ENCODE assay signal across 21 cellular contexts in the genomic region with DNA sequence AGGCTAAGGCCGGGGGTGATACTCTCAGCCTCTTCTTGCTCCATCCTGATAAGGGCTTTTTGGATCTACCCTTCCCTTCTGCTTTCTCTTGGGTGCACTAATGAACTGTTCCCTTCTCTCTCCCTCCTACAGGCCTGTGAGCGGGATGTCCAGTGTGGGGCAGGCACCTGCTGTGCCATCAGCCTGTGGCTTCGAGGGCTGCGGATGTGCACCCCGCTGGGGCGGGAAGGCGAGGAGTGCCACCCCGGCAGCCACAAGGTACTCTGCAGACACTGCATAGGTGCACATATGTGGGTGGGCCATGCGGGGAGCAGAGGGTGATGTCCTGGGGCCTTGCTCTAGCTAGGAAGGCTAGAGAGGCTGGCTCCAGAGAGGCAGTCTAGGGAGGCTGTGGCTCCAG. TPM values are rescaled to one million over a fixed set of nuclear protein-coding genes. Genes with fewer than 3 reads are reported as not detected.
A peak's percentile ranks its signal among the peaks of the same experiment; 100 is the strongest.
DNase-seq lines count a peak whose midpoint lies in the region; ATAC-seq, FAIRE-seq and TF ChIP-seq lines count a peak whose summit lies in the region.
"Had no signal": no experiment of that assay in that cellular context is flagged by ENCODE, and none has a peak within 500 bp of the region (broad histone marks: within the 10 kb centered on the region; RNA-seq: fewer than 3 reads in every experiment).

No MANE protein-coding gene starts in this region.

- no peaks in the 10 kb centered on the region for H3K36me3 ChIP-seq in HEK293 (ENCODE audit: control insufficient read depth in 2 of 2, insufficient read depth in 1 of 2, low read length in 2 of 2)
- no peaks in the 10 kb centered on the region for H3K36me3 ChIP-seq in K562 (ENCODE audit: control insufficient read depth, insufficient read depth, low read length)
- no peaks in the 10 kb centered on the region for H3K36me3 ChIP-seq in H7 (replicated peaks; ENCODE audit: control insufficient read depth, insufficient read depth, low read length)

- intact Hi-C loops in K562 (cut with micrococcal nuclease) (loop anchor here (1.0 kb wide), 1 partner anchor 42 kb away; no protein-coding TSS in a partner anchor), posterior vena cava (cut with DNase I) (loop anchor here (10.0 kb wide), 1 partner anchor 139 kb away; no protein-coding TSS in a partner anchor)

- H3K4me2 ChIP-seq in K562 (ENCODE audit: insufficient read depth, low read length), result no peak overlapping the region

- 5% methylated on average over 9 of the region's 9 CpGs for WGBS in K562 (ENCODE audit: insufficient coverage, low coverage, missing lambda C conversion rate)

- H3K4me1 ChIP-seq in HEK293 (ENCODE audit: control insufficient read depth, insufficient read depth, low read length) (no peaks in the 10 kb centered on the region), K562 (replicated peaks in 1 of 2; ENCODE audit: control insufficient read depth in 2 of 2, insufficient read depth in 2 of 2, low read length in 2 of 2) (peaks cover 0 to 4% of the 10 kb centered on the region in 2 experiments; a peak in 2 of 5 replicates)
- H3K4me1 ChIP-seq: Caco-2 had no signal

- H3K9me3 ChIP-seq in HEK293 (ENCODE audit: control insufficient read depth, insufficient read depth, low read depth, low read length) (no peaks in the 10 kb centered on the region), K562 (replicated peaks; ENCODE audit: control insufficient read depth, insufficient read depth, low read depth, low read length) (no peaks in the 10 kb centered on the region)
- H3K9me3 ChIP-seq: Caco-2 had no signal

- H3K9ac ChIP-seq in K562 (ENCODE audit: insufficient read depth in 1 of 2, low read depth in 2 of 2, low read length in 2 of 2), result no peak overlapping the region
- H3K9ac ChIP-seq: GM23248 had no signal

- ATAC-seq in K562, result peak; percentile 26
- peak; percentile 46 for ATAC-seq in stimulated activated naive CD8-positive, alpha-beta T cell treated with anti-CD3 and anti-CD28 coated beads, Interleukin-15, amount 100 ng/mL, for 72 hours
- no peak for ATAC-seq in GM18861 (IDR thresholded peaks at IDR 0.05; ENCODE audit: unreplicated experiment)

- no peak for DNase-seq in K562 (ENCODE audit: extremely low read depth in 1 of 4, low spot score in 3 of 4)
- peak; percentile 47 for DNase-seq in posterior vena cava (ENCODE audit: low spot score)
- no peak for DNase-seq in stimulated activated naive CD8-positive, alpha-beta T cell treated with anti-CD3 and anti-CD28 coated beads, Interleukin-15, amount 100 ng/mL, for 72 hours
- DNase-seq in H7, result no peak
- DNase-seq: C1 segment of cervical spinal cord; Caco-2; CD4-positive, alpha-beta memory T cell; DMS153; DND-41; GM23248; H9; HFFc6 had no signal

- FAIRE-seq in K562 (lab: Jason Lieb, UNC), result no peak
- FAIRE-seq: G401.6, GM12892, GM19239, H1 had no signal

- H3K27me3 Mint-ChIP-seq in stimulated activated naive CD8-positive, alpha-beta T cell treated with anti-CD3 and anti-CD28 coated beads, Interleukin-15, amount 100 ng/mL, for 72 hours, result peaks cover 25% of the 10 kb centered on the region

- H2AFZ ChIP-seq in K562 (ENCODE audit: low read depth, low read length), result no peak overlapping the region
- H2AFZ ChIP-seq: GM23248 had no signal

- no peaks in the 10 kb centered on the region for H3K4me1 Mint-ChIP-seq in stimulated activated naive CD8-positive, alpha-beta T cell treated with anti-CD3 and anti-CD28 coated beads, Interleukin-15, amount 100 ng/mL, for 72 hours
- H3K4me1 Mint-ChIP-seq: CD4-positive, alpha-beta memory T cell had no signal

- peaks cover 17% of the 10 kb centered on the region; the same call in 1 of the 2 replicates for H4K20me1 ChIP-seq in K562 (replicated peaks; ENCODE audit: control insufficient read depth, insufficient read depth, low read length)

- TF ChIP-seq POLR2A in K562 (conservative IDR thresholded peaks at IDR 0.05), result no peak

- TF ChIP-seq RAD21 in K562 (CRISPR knock-in tag; conservative IDR thresholded peaks at IDR 0.05 in 1 of 2, IDR thresholded peaks at IDR 0.05 in 1 of 2), result no peak

- TF ChIP-seq EP300 in K562 (IDR thresholded peaks at IDR 0.05; ENCODE audit: low read length), result no peak

- no peak overlapping the region for H3K4me3 Mint-ChIP-seq in stimulated activated naive CD8-positive, alpha-beta T cell treated with anti-CD3 and anti-CD28 coated beads, Interleukin-15, amount 100 ng/mL, for 72 hours
- H3K4me3 Mint-ChIP-seq: CD4-positive, alpha-beta memory T cell; H9; HFFc6 had no signal

- H3K9me3 Mint-ChIP-seq in stimulated activated naive CD8-positive, alpha-beta T cell treated with anti-CD3 and anti-CD28 coated beads, Interleukin-15, amount 100 ng/mL, for 72 hours, result no peaks in the 10 kb centered on the region
- H3K9me3 Mint-ChIP-seq: CD4-positive, alpha-beta memory T cell; H9; HFFc6 had no signal

- H3K79me2 ChIP-seq in K562 (ENCODE audit: control insufficient read depth, insufficient read depth, low read length), result no peaks in the 10 kb centered on the region

- no peak overlapping the region for H3K27ac ChIP-seq in HEK293 (ENCODE audit: extremely low read depth, low read depth, low read length)
- no peak overlapping the region for H3K27ac ChIP-seq in K562 (ENCODE audit: extremely low read depth, low read depth, low read length)
- H3K27ac ChIP-seq: GM23248 had no signal

- BruUV-seq in K562 (replicated peaks; lab: Mats Ljungman, UMichigan), result no TSS peak

- H3K9me1 ChIP-seq in K562 (ENCODE audit: control insufficient read depth, insufficient read depth, low read length), result no peaks in the 10 kb centered on the region

- TF ChIP-seq CTCF in HEK293 (tag by site-specific recombination; IDR thresholded peaks at IDR 0.05), result no peak
- no peak for TF ChIP-seq CTCF in K562 (IDR thresholded peaks at IDR 0.05 in 2 of 3, conservative IDR thresholded peaks at IDR 0.05 in 1 of 3; ENCODE audit: insufficient read depth in 2 of 3, low read depth in 1 of 3, low read length in 3 of 3)

- CTCF ChIA-PET in HEK293 (lab: Yijun Ruan, JAX) (interaction anchor here (0.7 to 15.5 kb wide), 4 partner anchors 41 to 251 kb away, joined by 3 to 305 read pairs (median 22); no protein-coding TSS in a partner anchor), K562 (lab: Yijun Ruan, JAX; ENCODE audit: low intra/inter-chr PET ratio) (interaction anchor here (0.6 to 5.3 kb wide), 2 partner anchors 40 to 167 kb away, joined by 3 to 40 read pairs; no protein-coding TSS in a partner anchor)

- in situ Hi-C loops in K562 (cut with MboI), result loop anchor here (5.0 kb wide), 2 partner anchors 37 to 252 kb away; no protein-coding TSS in a partner anchor

- H3K27me3 ChIP-seq in K562 (ENCODE audit: control insufficient read depth in 2 of 2, insufficient read depth in 2 of 2, low read length in 2 of 2) (peaks cover 36 to 69% of the 10 kb centered on the region in 2 experiments), H7 (ENCODE audit: control insufficient read depth, insufficient read depth, low read length) (no peaks in the 10 kb centered on the region)

- H3K4me3 ChIP-seq in HEK293 (ENCODE audit: low read depth, low read length) (no peak overlapping the region), K562 (no peak overlapping the region), H7 (ENCODE audit: insufficient read depth, low read depth, low read length) (no peak overlapping the region)
- H3K4me3 ChIP-seq: GM23248 had no signal

- peak overlapping the region in 1 of 2 donors; percentile 65 for H3K27ac Mint-ChIP-seq in stimulated activated naive CD8-positive, alpha-beta T cell treated with anti-CD3 and anti-CD28 coated beads, Interleukin-15, amount 100 ng/mL, for 72 hours
- H3K27ac Mint-ChIP-seq: CD4-positive, alpha-beta memory T cell; HFFc6 had no signal

- POLR2A ChIA-PET in HEK293 (lab: Yijun Ruan, JAX), result no interaction called here
- POLR2A ChIA-PET in K562 (lab: Yijun Ruan, JAX), result interaction anchor here (1.1 to 1.3 kb wide), 4 partner anchors 35 to 115 kb away, joined by 3 to 4 read pairs (median 4); partner anchors contain the start of gene RBM15

RNA-seq across cellular contexts. Expression of gene PROK1, which starts 2.9 kb away (rescaled TPM):
- total RNA-seq in K562 (2011; cell fraction: chromatin; rRNA removed; ENCODE audit: low replicate concordance), result not detected in 2 replicates
- total RNA-seq in K562 (2011; cell fraction: nucleolus; rRNA removed), result not detected in 2 replicates
- not detected in 2 replicates for total RNA-seq in K562 (2011; cell fraction: nucleoplasm; rRNA removed)
- not detected in 2 replicates for total RNA-seq in K562 (2014; rRNA removed)
- total RNA-seq in K562 (2014; rRNA removed; fragmentation: Illumina TruSeq; extraction: Trizol), result not detected in 2 replicates
- not detected in 2 replicates for total RNA-seq in K562 (2015; rRNA removed; fragmentation: Illumina TruSeq; extraction: Trizol)
- total RNA-seq in K562 (2021), result not detected in 2 replicates
- 0.09 TPM in 1 of 2 replicates, not detected in the other for polyA plus RNA-seq in K562 (2011; rRNA removed)
- polyA plus RNA-seq in K562 (2011; cell fraction: cytosol; rRNA removed), result 0.04 and 0.16 TPM in 2 replicates
- 0.10 and 0.11 TPM in 2 replicates for polyA plus RNA-seq in K562 (2011; cell fraction: nucleus; rRNA removed)
- not detected in 2 replicates for polyA plus RNA-seq in K562 (2012)
- polyA plus RNA-seq in K562 (2014; fragmentation: Illumina TruSeq; extraction: Trizol), result not detected in 2 replicates
- not detected for polyA plus RNA-seq in K562 (2014; fragmentation: Nextera tagmentation; extraction: Ambion mirVana)
- polyA plus RNA-seq in K562 (2014; rRNA removed), result 0.15 TPM in 1 of 2 replicates, not detected in the other
- polyA minus RNA-seq in K562 (2011; rRNA and poly(A)+ RNA removed), result not detected in 2 replicates
- polyA minus RNA-seq in K562 (2011; cell fraction: cytosol; rRNA and poly(A)+ RNA removed), result not detected in 2 replicates
- polyA minus RNA-seq in K562 (2011; cell fraction: nucleus; rRNA and poly(A)+ RNA removed), result not detected in 2 replicates
- under 1 TPM in 1 of 2 donors, not detected in 1; 0.32 TPM for total RNA-seq in posterior vena cava
- not detected in 2 replicates for total RNA-seq in H7 (2014; rRNA removed; shearing (Covaris generic))
- total RNA-seq: A172; A673; Caco-2; CD4-positive, alpha-beta memory T cell; GM23248; H1; H9; HFFc6 had no signal
- polyA plus RNA-seq: BJ; CD4-positive, alpha-beta memory T cell; GM23248 had no signal

RNA-seq across cellular contexts. Expression of gene LAMTOR5, which starts 46.3 kb away (rescaled TPM):
- total RNA-seq in K562 (2011; cell fraction: chromatin; rRNA removed; ENCODE audit: low replicate concordance), result 40.9 and 52.1 TPM in 2 replicates
- total RNA-seq in K562 (2011; cell fraction: nucleolus; rRNA removed), result 63.2 and 70.9 TPM in 2 replicates
- total RNA-seq in K562 (2011; cell fraction: nucleoplasm; rRNA removed), result 77.4 and 94.5 TPM in 2 replicates
- total RNA-seq in K562 (2014; rRNA removed) (191 and 206 TPM in 2 replicates), K562 (2014; rRNA removed; fragmentation: Illumina TruSeq; extraction: Trizol) (123 and 130 TPM in 2 replicates), K562 (2015; rRNA removed; fragmentation: Illumina TruSeq; extraction: Trizol) (107 and 118 TPM in 2 replicates), K562 (2021) (169 and 198 TPM in 2 replicates), posterior vena cava (10 to 100 TPM; 87.4 to 91.5 TPM)
- polyA plus RNA-seq in K562 (2011; rRNA removed) (537 and 538 TPM in 2 replicates), K562 (2014; fragmentation: Illumina TruSeq; extraction: Trizol) (229 and 241 TPM in 2 replicates), K562 (2014; fragmentation: Nextera tagmentation; extraction: Ambion mirVana) (100 to 1,000 TPM; 648 to 712 TPM), K562 (2014; rRNA removed) (320 and 438 TPM in 2 replicates)
- polyA plus RNA-seq in K562 (2011; cell fraction: cytosol; rRNA removed), result 530 and 732 TPM in 2 replicates
- polyA plus RNA-seq in K562 (2011; cell fraction: nucleus; rRNA removed), result 174 and 259 TPM in 2 replicates
- polyA plus RNA-seq in K562 (2012), result 318 and 451 TPM in 2 replicates
- 150 and 153 TPM in 2 replicates for polyA minus RNA-seq in K562 (2011; rRNA and poly(A)+ RNA removed)
- 52.8 and 60.1 TPM in 2 replicates for polyA minus RNA-seq in K562 (2011; cell fraction: cytosol; rRNA and poly(A)+ RNA removed)
- 27.1 and 59.8 TPM in 2 replicates for polyA minus RNA-seq in K562 (2011; cell fraction: nucleus; rRNA and poly(A)+ RNA removed)
- total RNA-seq in H7 (2014; rRNA removed; shearing (Covaris generic)), result 33.8 and 40.6 TPM in 2 replicates
